28 cellular contexts compared by ENCODE assay signal in the genomic region with DNA sequence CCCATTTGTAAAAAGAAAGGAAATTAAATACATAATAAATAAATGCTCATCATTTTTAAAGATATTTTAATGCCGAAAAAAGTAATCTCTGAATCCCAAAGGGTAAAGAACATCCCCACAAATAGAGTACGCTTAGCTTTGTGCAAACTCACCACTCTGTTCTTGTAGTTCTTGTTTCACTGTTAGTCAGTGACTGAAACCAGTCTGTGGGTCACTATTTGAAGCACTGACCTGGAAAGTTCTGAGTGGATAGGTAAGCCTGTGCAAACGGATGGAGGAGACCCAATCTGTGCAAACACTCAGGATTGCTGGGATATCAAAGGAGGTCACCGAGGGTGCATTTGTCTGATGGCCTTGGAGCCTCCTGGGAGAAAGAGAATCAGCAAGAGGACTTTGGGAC.
A peak's percentile ranks its signal among the peaks of the same experiment; 100 is the strongest.
DNase-seq lines count a peak whose midpoint lies in the region; ATAC-seq and TF ChIP-seq lines count a peak whose summit lies in the region.
"Had no signal": no experiment of that assay in that cellular context is flagged by ENCODE, and none has a peak within 500 bp of the region (broad histone marks: within the 10 kb centered on the region; RNA-seq: fewer than 3 reads in every experiment).

No MANE protein-coding gene starts in this region.

- H3K14ac ChIP-seq in IMR-90 (replicated peaks; ENCODE audit: low read depth, low read length): no peak overlapping the region

- H3K9me1 ChIP-seq in IMR-90 (ENCODE audit: insufficient read depth, low read length): no peaks in the 10 kb centered on the region

- intact Hi-C loops in IMR-90 (cut with micrococcal nuclease): no loop called here

- no peak overlapping the region for H2BK5ac ChIP-seq in IMR-90 (ENCODE audit: low read depth, low read length, poor library complexity, severe bottlenecking)

- TF ChIP-seq CTCF in IMR-90 (conservative IDR thresholded peaks at IDR 0.05; ENCODE audit: low read depth, low read length) (no peak), gastroesophageal sphincter (IDR thresholded peaks at IDR 0.05) (no peak)

- H2BK20ac ChIP-seq in IMR-90 (ENCODE audit: low read depth, low read length): no peak overlapping the region

- H4K5ac ChIP-seq in IMR-90 (ENCODE audit: low read depth, low read length): no peak overlapping the region

- no peak for TF ChIP-seq POLR2A in IMR-90 (IDR thresholded peaks at IDR 0.05; ENCODE audit: low read depth, low read length)
- no peak for TF ChIP-seq POLR2A in gastroesophageal sphincter (IDR thresholded peaks at IDR 0.05)

- H3K4me3 ChIP-seq in IMR-90 (ENCODE audit: insufficient read depth, low read depth, low read length) (no peak overlapping the region), gastroesophageal sphincter (no peak overlapping the region)
- H3K4me3 ChIP-seq: A549; BLaER1 treated with 17β-estradiol and CSF1 and Interleukin-3, amounts not matched to agents 10 nM and 100 nM had no signal

- no peak overlapping the region for H3K56ac ChIP-seq in IMR-90 (ENCODE audit: extremely low read depth, insufficient read depth, low read length)

- WGBS in IMR-90 (ENCODE audit: extremely low coverage in 2 of 2, insufficient read length in 1 of 2), 2 experiments: 40% methylated on average over 2 of the region's 4 CpGs; no CpG with 5 or more reads in 1 of the 2 experiments
- 48 to 72% methylated on average over 4 of the region's 4 CpGs for WGBS in gastroesophageal sphincter (ENCODE audit: low coverage in 1 of 2), 2 donors

- no peak overlapping the region for H2BK120ac ChIP-seq in IMR-90 (ENCODE audit: low read depth, low read length)

- H3K9ac ChIP-seq in IMR-90 (ENCODE audit: low read depth, low read length): no peak overlapping the region
- H3K9ac ChIP-seq: BLaER1 treated with 17β-estradiol and CSF1 and Interleukin-3, amounts not matched to agents 10 nM and 100 nM; SK-N-SH had no signal

- H3K18ac ChIP-seq in IMR-90 (ENCODE audit: low read depth, low read length): no peak overlapping the region

- no peak overlapping the region for H4K8ac ChIP-seq in IMR-90 (ENCODE audit: low read depth in 2 of 2, low read length in 2 of 2)

- no peaks in the 10 kb centered on the region for H3K9me3 ChIP-seq in IMR-90 (ENCODE audit: control insufficient read depth, insufficient read depth, low read length)
- H3K9me3 ChIP-seq in gastroesophageal sphincter: no peaks in the 10 kb centered on the region
- H3K9me3 ChIP-seq: A549; BLaER1 treated with 17β-estradiol and CSF1 and Interleukin-3, amounts not matched to agents 10 nM and 100 nM; SK-N-SH had no signal

- no peak for TF ChIP-seq RAD21 in IMR-90 (IDR thresholded peaks at IDR 0.05; ENCODE audit: low read length)

- no peaks in the 10 kb centered on the region for H3K4me1 ChIP-seq in IMR-90 (ENCODE audit: control insufficient read depth, insufficient read depth, low read length)
- H3K4me1 ChIP-seq in gastroesophageal sphincter: no peaks in the 10 kb centered on the region
- H3K4me1 ChIP-seq: A549; BLaER1 treated with 17β-estradiol and CSF1 and Interleukin-3, amounts not matched to agents 10 nM and 100 nM had no signal

- DNase-seq in IMR-90 (no peak), dedifferentiated amniotic fluid mesenchymal stem cell (ENCODE audit: extremely low spot score) (no peak), NCI-H2171 (lab: John Stamatoyannopoulos, UW) (no peak)
- DNase-seq: AML-193; CD4-positive, alpha-beta T cell; COR-L47; DMS79 treated with DMSO at 0.1 percent for 48 hours; GF-D8; HCEC 1CT; Karpas-422; NCI-H1092 treated with DMSO at 0.1 percent for 48 hours; NCI-H1436 treated with DMSO at 0.1 percent for 48 hours; NCI-H1930; NCI-H2107; NCI-H446; NCI-H524 treated with DMSO at 0.1 percent for 48 hours; NCI-H774; NK-92 treated with Interleukin-12 subunit alpha and Interleukin-12 subunit beta, amount 100 ng/mL, for 24 hours; PC-3; SK-N-SH; T-helper 2 cell had no signal

- H2AK5ac ChIP-seq in IMR-90 (ENCODE audit: low read depth, low read length): no peak overlapping the region

- H3K79me1 ChIP-seq in IMR-90 (ENCODE audit: low read depth in 1 of 2, low read length in 2 of 2): no peaks in the 10 kb centered on the region

- no peak overlapping the region for H3K4me2 ChIP-seq in IMR-90 (ENCODE audit: low read depth, low read length)
- H3K4me2 ChIP-seq: A549; BLaER1 treated with 17β-estradiol and CSF1 and Interleukin-3, amounts not matched to agents 10 nM and 100 nM; SK-N-SH had no signal

- in situ Hi-C loops in IMR-90 (cut with MboI; ENCODE audit: low sequenced_read_pairs): no loop called here

- peaks cover 6% of the 10 kb centered on the region; the same call in 1 of the 2 replicates for H3K27me3 ChIP-seq in IMR-90 (ENCODE audit: control insufficient read depth, insufficient read depth, low read length)
- H3K27me3 ChIP-seq in gastroesophageal sphincter: no peaks in the 10 kb centered on the region
- H3K27me3 ChIP-seq: BLaER1 treated with 17β-estradiol and CSF1 and Interleukin-3, amounts not matched to agents 10 nM and 100 nM had no signal

- POLR2A ChIA-PET in IMR-90 (lab: Charles Lee; ENCODE audit: unreplicated experiment): no interaction called here

- H2AFZ ChIP-seq in IMR-90 (replicated peaks; ENCODE audit: low read length, poor library complexity): peak overlapping the region; percentile 21

- H3K27ac ChIP-seq in IMR-90 (ENCODE audit: insufficient read depth, low read length) (no peak overlapping the region), gastroesophageal sphincter (no peak overlapping the region)
- H3K27ac ChIP-seq: A549; BLaER1 treated with 17β-estradiol and CSF1 and Interleukin-3, amounts not matched to agents 10 nM and 100 nM; HL-60 had no signal

- H3K4ac ChIP-seq in IMR-90 (ENCODE audit: low read depth, low read length): no peak overlapping the region

- H4K91ac ChIP-seq in IMR-90 (ENCODE audit: insufficient read depth, low read depth, low read length): no peak overlapping the region

- no peak overlapping the region for H2AK9ac ChIP-seq in IMR-90 (replicated peaks; ENCODE audit: low read depth, low read length, poor library complexity)

- peak; percentile 74 for ATAC-seq in GM18519 (IDR thresholded peaks at IDR 0.05; ENCODE audit: low FRiP score, unreplicated experiment)
- peak; percentile 59 for ATAC-seq in HG03025 (IDR thresholded peaks at IDR 0.05; ENCODE audit: low FRiP score, unreplicated experiment)
- ATAC-seq in IMR-90 (ENCODE audit: low read depth): no peak
- ATAC-seq in GM21576 (IDR thresholded peaks at IDR 0.05; ENCODE audit: unreplicated experiment): no peak
- ATAC-seq in gastroesophageal sphincter: no peak
- ATAC-seq: A549, PC-3 had no signal

- no peaks in the 10 kb centered on the region for H3K36me3 ChIP-seq in IMR-90 (ENCODE audit: control insufficient read depth, insufficient read depth, low read length)
- no peaks in the 10 kb centered on the region for H3K36me3 ChIP-seq in gastroesophageal sphincter
- H3K36me3 ChIP-seq: BLaER1 treated with 17β-estradiol and CSF1 and Interleukin-3, amounts not matched to agents 10 nM and 100 nM had no signal

- BruUV-seq in IMR-90 (replicated peaks; lab: Mats Ljungman, UMichigan): no TSS peak

- dilution Hi-C loops in IMR-90 (cut with HindIII; ENCODE audit: low sequenced_read_pairs, unreplicated experiment): no loop called here

- no peak overlapping the region for H2BK15ac ChIP-seq in IMR-90 (ENCODE audit: low read depth, low read length)

- no peaks in the 10 kb centered on the region for H4K20me1 ChIP-seq in IMR-90 (ENCODE audit: insufficient read depth, low read length)
- H4K20me1 ChIP-seq: BLaER1 treated with 17β-estradiol and CSF1 and Interleukin-3, amounts not matched to agents 10 nM and 100 nM had no signal

- no peak for TF ChIP-seq EP300 in gastroesophageal sphincter (IDR thresholded peaks at IDR 0.05)

- H3K23ac ChIP-seq in IMR-90 (ENCODE audit: low read depth, low read length): no peak overlapping the region

- CTCF ChIA-PET in IMR-90 (lab: Yijun Ruan, JAX): no interaction called here

TF ChIP-seq in IMR-90, 13 proteins besides CTCF, POLR2A, EP300 and RAD21:
- TF ChIP-seq RCOR1 (IDR thresholded peaks at IDR 0.05; ENCODE audit: insufficient replicate concordance, low read length) (no peak), ELK1 (IDR thresholded peaks at IDR 0.05; ENCODE audit: borderline replicate concordance, low read depth, low read length) (no peak)

Comparison
In these comparisons a context has a peak if more than half of its experiments do, and no peak if none do; other contexts are left out.
1. ATAC-seq: peak in GM18519 (single experiment) and HG03025 (single experiment); none in IMR-90 (single experiment), GM21576 (single experiment) and gastroesophageal sphincter (single experiment).